Comparison of ENCODE assay signal across 1 cellular context in genomic region chr9:134938346-134939079, GRCh38.
TF ChIP-seq lines count a peak whose summit lies in the region.

No MANE protein-coding gene starts in this region.

TF ChIP-seq in H1, 55 proteins besides CTCF, POLR2A, EP300 and RAD21 (continued from another document):
- TF ChIP-seq CBX5 (IDR thresholded peaks at IDR 0.05; ENCODE audit: low read depth, low read length) (no peak), SIN3A (conservative IDR thresholded peaks at IDR 0.05 in 1 of 2, IDR thresholded peaks at IDR 0.05 in 1 of 2; ENCODE audit: low read depth in 1 of 2, low read length in 2 of 2) (no peak), PHF8 (conservative IDR thresholded peaks at IDR 0.05; ENCODE audit: low read depth, low read length) (no peak), GTF2F1 (IDR thresholded peaks at IDR 0.05; ENCODE audit: borderline replicate concordance, low read depth, low read length) (no peak), TBP (IDR thresholded peaks at IDR 0.05; ENCODE audit: low read depth, low read length) (no peak), ATF2 (IDR thresholded peaks at IDR 0.05; ENCODE audit: low read length) (no peak), MAFK (IDR thresholded peaks at IDR 0.05; ENCODE audit: low read depth, low read length) (no peak), RXRA (IDR thresholded peaks at IDR 0.05; ENCODE audit: insufficient read depth, low read depth, low read length) (no peak), ATF3 (IDR thresholded peaks at IDR 0.05; ENCODE audit: insufficient read depth, low read depth, low read length) (no peak), KDM4A (IDR thresholded peaks at IDR 0.05; ENCODE audit: low read depth, low read length, severe bottlenecking) (no peak), ASH2L (IDR thresholded peaks at IDR 0.05; ENCODE audit: low read length) (no peak), CHD1 (IDR thresholded peaks at IDR 0.05; ENCODE audit: low read depth, low read length) (no peak), CTBP2 (IDR thresholded peaks at IDR 0.05; ENCODE audit: borderline replicate concordance, insufficient read depth, insufficient read length, low read length) (no peak), JUN (IDR thresholded peaks at IDR 0.05; ENCODE audit: low read depth, low read length) (no peak), CHD7 (IDR thresholded peaks at IDR 0.05; ENCODE audit: insufficient replicate concordance, low read length) (no peak), CEBPB (IDR thresholded peaks at IDR 0.05; ENCODE audit: low read depth, low read length) (no peak)
TF ChIP-seq in H1: peak in this region for 0.
